ENCODE assay signal across 12 cellular contexts in genomic region chr22:26377170-26377825, GRCh38. TPM values are rescaled to one million over a fixed set of nuclear protein-coding genes. Genes with fewer than 3 reads are reported as not detected.
DNase-seq lines count a peak whose midpoint lies in the region; ATAC-seq and TF ChIP-seq lines count a peak whose summit lies in the region.
"Had no signal": no experiment of that assay in that cellular context is flagged by ENCODE, and none has a peak within 500 bp of the region (broad histone marks: within the 10 kb centered on the region; RNA-seq: fewer than 3 reads in every experiment).

No MANE protein-coding gene starts in this region.

- no peak overlapping the region for H3K4me3 ChIP-seq in brain microvascular endothelial cell (ENCODE audit: low read depth, low read length)
- H3K4me3 ChIP-seq: Peyer's patch had no signal

- no peak overlapping the region for H3K4me3 Mint-ChIP-seq in neural crest cell
- H3K4me3 Mint-ChIP-seq: activated B cell treated with CpG ODN at 0.5 μM for 24 hours had no signal

- peak overlapping the region; percentile 15 for H3K27ac Mint-ChIP-seq in neural crest cell (ENCODE audit: unreplicated experiment)
- H3K27ac Mint-ChIP-seq: activated B cell treated with CpG ODN at 0.5 μM for 24 hours had no signal

- no peaks in the 10 kb centered on the region for H3K36me3 Mint-ChIP-seq in neural crest cell (ENCODE audit: low read depth)

- peak; percentile 21 for TF ChIP-seq CTCF in brain microvascular endothelial cell (IDR thresholded peaks at IDR 0.05; ENCODE audit: low read depth, low read length, missing control alignments)
- no peak for TF ChIP-seq CTCF in neural crest cell (conservative IDR thresholded peaks at IDR 0.05)

- H3K4me1 Mint-ChIP-seq in neural crest cell, result peaks cover 27% of the 10 kb centered on the region

- H3K9me3 Mint-ChIP-seq in neural crest cell, result no peaks in the 10 kb centered on the region

- H3K27me3 ChIP-seq in brain microvascular endothelial cell (replicated peaks), result peaks cover 5% of the 10 kb centered on the region
- H3K27me3 ChIP-seq: Peyer's patch had no signal

- H3K27ac ChIP-seq in brain microvascular endothelial cell, result no peak overlapping the region
- H3K27ac ChIP-seq: Peyer's patch had no signal

- no peaks in the 10 kb centered on the region for H3K36me3 ChIP-seq in brain microvascular endothelial cell (replicated peaks)
- H3K36me3 ChIP-seq: Peyer's patch had no signal

- in situ Hi-C loops in brain microvascular endothelial cell (cut with HindIII; ENCODE audit: low pct_ligation_motif_present, low sequenced_read_pairs), result no loop called here

- no peak for ATAC-seq in GM21576 (IDR thresholded peaks at IDR 0.05; ENCODE audit: unreplicated experiment)

- DNase-seq in SIG-M5 treated with dmso at 0.1 percent for 504 hours (lab: John Stamatoyannopoulos, UW; ENCODE audit: unreplicated experiment), result peak; percentile 45
- DNase-seq in SIG-M5 (lab: John Stamatoyannopoulos, UW), result no peak
- peak; percentile 48 for DNase-seq in MV-4-11 (lab: John Stamatoyannopoulos, UW)
- DNase-seq in brain microvascular endothelial cell, result no peak
- no peak for DNase-seq in neural crest cell (ENCODE audit: low read depth, low spot score)
- DNase-seq in occipital lobe (lab: John Stamatoyannopoulos, UW), result no peak
- DNase-seq in activated CD8-positive, alpha-beta memory T cell treated with anti-CD3 and anti-CD28 coated beads, Interleukin-2, amount 50 U/mL, for 48 hours, result no peak
- DNase-seq: activated B cell treated with CpG ODN at 0.5 μM for 24 hours; activated T-cell treated with anti-CD3 and anti-CD28 coated beads, Interleukin-2, amount 50 U/mL, for 48 hours; NCI-H2081; Peyer's patch had no signal

- peaks cover 63% of the 10 kb centered on the region for H3K27me3 Mint-ChIP-seq in neural crest cell (ENCODE audit: low read depth)

RNA-seq across cellular contexts. Expression of gene ASPHD2, which starts 51.8 kb away (rescaled TPM):
- 4.5 and 4.9 TPM in 2 replicates for total RNA-seq in neural crest cell
- total RNA-seq in occipital lobe, result 18.4 TPM

Comparison
In these comparisons a context has a peak if more than half of its experiments do, and no peak if none do; other contexts are left out.
1. DNase-seq: peak in SIG-M5 treated with dmso at 0.1 percent for 504 hours (single experiment) and MV-4-11 (single experiment); none in SIG-M5 (single experiment), brain microvascular endothelial cell (single experiment), neural crest cell (single experiment), occipital lobe (single experiment) and activated CD8-positive, alpha-beta memory T cell treated with anti-CD3 and anti-CD28 coated beads, Interleukin-2, amount 50 U/mL, for 48 hours (single experiment).